13 cellular contexts compared by ENCODE assay signal in genomic region chr5:140245926-140246325, GRCh38. TPM values are rescaled to one million over a fixed set of nuclear protein-coding genes. Genes with fewer than 3 reads are reported as not detected.
A peak's percentile ranks its signal among the peaks of the same experiment; 100 is the strongest.
DNase-seq lines count a peak whose midpoint lies in the region; ATAC-seq, FAIRE-seq and TF ChIP-seq lines count a peak whose summit lies in the region.
"Had no signal": no experiment of that assay in that cellular context is flagged by ENCODE, and none has a peak within 500 bp of the region (broad histone marks: within the 10 kb centered on the region; RNA-seq: fewer than 3 reads in every experiment).

No MANE protein-coding gene starts in this region.

- no peak overlapping the region for H3K4me2 ChIP-seq in IMR-90 (ENCODE audit: low read depth, low read length)
- H3K4me2 ChIP-seq in osteoblast (ENCODE audit: insufficient read depth, low read length): peak overlapping the region; percentile 29

- H2AK5ac ChIP-seq in IMR-90 (ENCODE audit: low read depth, low read length): peak overlapping the region; percentile 95

- BruUV-seq in IMR-90 (replicated peaks; lab: Mats Ljungman, UMichigan): no TSS peak

- H3K79me2 ChIP-seq in ACC112 (ENCODE audit: control insufficient read depth, insufficient read depth, low read length, unreplicated experiment) (peaks cover 13% of the 10 kb centered on the region), osteoblast (ENCODE audit: insufficient read depth, low read length) (peaks cover 39% of the 10 kb centered on the region)

- FAIRE-seq in small intestine (lab: Jason Lieb, UNC): no peak
- FAIRE-seq: H1 had no signal

- H2BK5ac ChIP-seq in IMR-90 (ENCODE audit: low read depth, low read length, poor library complexity, severe bottlenecking): no peak overlapping the region

- TF ChIP-seq RAD21 in IMR-90 (IDR thresholded peaks at IDR 0.05; ENCODE audit: low read length): no peak

- no peak overlapping the region for H3K56ac ChIP-seq in IMR-90 (ENCODE audit: extremely low read depth, insufficient read depth, low read length)

- WGBS in IMR-90 (ENCODE audit: extremely low coverage in 2 of 2, insufficient read length in 1 of 2), 2 experiments: 78% methylated on average over 5 of the region's 7 CpGs; no CpG with 5 or more reads in 1 of the 2 experiments
- WGBS in esophagus squamous epithelium, 2 donors: 100% methylated on average over 1 to 2 of the region's 7 CpGs
- WGBS in small intestine, 3 donors: 86 to 93% (median 89%) methylated on average over 7 of the region's 7 CpGs

- H3K9me3 ChIP-seq in IMR-90 (ENCODE audit: control insufficient read depth, insufficient read depth, low read length): no peaks in the 10 kb centered on the region
- no peaks in the 10 kb centered on the region for H3K9me3 ChIP-seq in esophagus squamous epithelium
- no peaks in the 10 kb centered on the region for H3K9me3 ChIP-seq in osteoblast (ENCODE audit: low read depth, low read length)
- no peaks in the 10 kb centered on the region for H3K9me3 ChIP-seq in small intestine (ENCODE audit: control insufficient read depth, low read depth)
- H3K9me3 ChIP-seq: Peyer's patch had no signal

- DNase-seq in IMR-90 (no peak), esophagus squamous epithelium (lab: John Stamatoyannopoulos, UW) (no peak), osteoblast (ENCODE audit: insufficient read length, low spot score, missing footprints) (peak; percentile 15), NCI-H1105 (lab: John Stamatoyannopoulos, UW) (no peak), NCI-H748 (lab: John Stamatoyannopoulos, UW; ENCODE audit: unreplicated experiment) (no peak), small intestine (no peak)
- DNase-seq: DMS79 treated with DMSO at 0.1 percent for 48 hours, T-helper 9 cell had no signal

- no peak overlapping the region for H3K18ac ChIP-seq in IMR-90 (ENCODE audit: low read depth, low read length)

- H2AFZ ChIP-seq in ACC112 (ENCODE audit: low read length, unreplicated experiment): no peak overlapping the region
- H2AFZ ChIP-seq in IMR-90 (replicated peaks; ENCODE audit: low read length, poor library complexity): peak overlapping the region; percentile 71
- no peak overlapping the region for H2AFZ ChIP-seq in osteoblast (ENCODE audit: low read length)

- TF ChIP-seq POLR2A in IMR-90 (IDR thresholded peaks at IDR 0.05; ENCODE audit: low read depth, low read length) (no peak), esophagus squamous epithelium (IDR thresholded peaks at IDR 0.05) (no peak)

- H3K14ac ChIP-seq in IMR-90 (replicated peaks; ENCODE audit: low read depth, low read length): peak overlapping the region; percentile 68; the same call in 1 of the 2 replicates

- in situ Hi-C loops in IMR-90 (cut with MboI; ENCODE audit: low sequenced_read_pairs): no loop called here

- peaks cover 29 to 76% of the 10 kb centered on the region in 2 experiments for H3K79me1 ChIP-seq in IMR-90 (ENCODE audit: low read depth in 1 of 2, low read length in 2 of 2)

- peaks cover 11% of the 10 kb centered on the region; the same call in 1 of the 2 replicates for H3K36me3 ChIP-seq in ACC112 (ENCODE audit: insufficient read depth, low read length)
- peaks cover 5% of the 10 kb centered on the region; the same call in 1 of the 2 replicates for H3K36me3 ChIP-seq in IMR-90 (ENCODE audit: control insufficient read depth, insufficient read depth, low read length)
- peaks cover 0 to 45% (median 8%) of the 10 kb centered on the region in 3 donors for H3K36me3 ChIP-seq in esophagus squamous epithelium
- H3K36me3 ChIP-seq in osteoblast (ENCODE audit: insufficient read depth, low read length): peaks cover 5% of the 10 kb centered on the region
- H3K36me3 ChIP-seq in small intestine (ENCODE audit: control insufficient read depth in 2 of 2, insufficient read depth in 2 of 2, low read length in 2 of 2): peaks cover 3 to 11% of the 10 kb centered on the region in 2 donors

- peak overlapping the region; percentile 63; the same call in 1 of the 2 replicates for H2BK120ac ChIP-seq in IMR-90 (ENCODE audit: low read depth, low read length)

- H4K5ac ChIP-seq in IMR-90 (ENCODE audit: low read depth, low read length): no peak overlapping the region

- no peak overlapping the region for H3K9ac ChIP-seq in IMR-90 (ENCODE audit: low read depth, low read length)

- H3K9me1 ChIP-seq in IMR-90 (ENCODE audit: insufficient read depth, low read length): peaks cover 14% of the 10 kb centered on the region

- CTCF ChIA-PET in IMR-90 (lab: Yijun Ruan, JAX): interaction anchor here (0.6 to 8.7 kb wide), 3 partner anchors 83 to 113 kb away, joined by 3 to 233 read pairs (median 10); partner anchors contain the start of gene HBEGF

- H2AK9ac ChIP-seq in IMR-90 (replicated peaks; ENCODE audit: low read depth, low read length, poor library complexity): no peak overlapping the region

- H3K4me3 ChIP-seq in ACC112 (ENCODE audit: low read depth, low read length) (no peak overlapping the region), IMR-90 (ENCODE audit: insufficient read depth, low read depth, low read length) (no peak overlapping the region), esophagus squamous epithelium (no peak overlapping the region), osteoblast (ENCODE audit: insufficient read depth, low read length) (no peak overlapping the region), small intestine (ENCODE audit: low read depth in 1 of 2, low read length in 2 of 2) (no peak overlapping the region)
- H3K4me3 ChIP-seq: coronary artery, Peyer's patch had no signal

- dilution Hi-C loops in IMR-90 (cut with HindIII; ENCODE audit: low sequenced_read_pairs, unreplicated experiment): no loop called here

- no peak overlapping the region for H3K23ac ChIP-seq in IMR-90 (ENCODE audit: low read depth, low read length)

- no peak overlapping the region for H4K91ac ChIP-seq in IMR-90 (ENCODE audit: insufficient read depth, low read depth, low read length)

- no peak overlapping the region; the same call in 1 of the 2 replicates for H2BK20ac ChIP-seq in IMR-90 (ENCODE audit: low read depth, low read length)

- 0 out of 4 replicates have a peak overlapping the region, but pooled peaks of 1 of the 2 experiments have one; percentile 20 for H4K8ac ChIP-seq in IMR-90 (ENCODE audit: low read depth in 2 of 2, low read length in 2 of 2)

- no peak overlapping the region for H2BK15ac ChIP-seq in IMR-90 (ENCODE audit: low read depth, low read length)

- peak overlapping the region; percentile 76; the same call in 1 of the 2 replicates for H3K27ac ChIP-seq in ACC112 (ENCODE audit: low read depth, low read length)
- no peak overlapping the region for H3K27ac ChIP-seq in IMR-90 (ENCODE audit: insufficient read depth, low read length)
- H3K27ac ChIP-seq in esophagus squamous epithelium: peak overlapping the region in 3 of 4 donors; percentile 13 to 36 (median 31)
- peak overlapping the region; percentile 80 for H3K27ac ChIP-seq in osteoblast (ENCODE audit: low read depth, low read length)
- H3K27ac ChIP-seq in small intestine (ENCODE audit: low read depth in 1 of 2, low read length in 1 of 2): peak overlapping the region in 1 of 2 donors; percentile 1

- H3K27me3 ChIP-seq in ACC112 (ENCODE audit: insufficient read depth, low read length) (no peaks in the 10 kb centered on the region), IMR-90 (ENCODE audit: control insufficient read depth, insufficient read depth, low read length) (no peaks in the 10 kb centered on the region), esophagus squamous epithelium (no peaks in the 10 kb centered on the region), osteoblast (ENCODE audit: insufficient read depth, low read length) (no peaks in the 10 kb centered on the region), small intestine (ENCODE audit: control insufficient read depth in 2 of 2, insufficient read depth in 2 of 2, low read length in 2 of 2) (no peaks in the 10 kb centered on the region)
- H3K27me3 ChIP-seq: Peyer's patch had no signal

- no peak for TF ChIP-seq CTCF in IMR-90 (conservative IDR thresholded peaks at IDR 0.05; ENCODE audit: low read depth, low read length)
- TF ChIP-seq CTCF in esophagus squamous epithelium (IDR thresholded peaks at IDR 0.05): no peak
- TF ChIP-seq CTCF in osteoblast (IDR thresholded peaks at IDR 0.05; ENCODE audit: extremely low read depth, low read depth, low read length): no peak

- peaks cover 37% of the 10 kb centered on the region for H3K4me1 ChIP-seq in ACC112 (ENCODE audit: control insufficient read depth, insufficient read depth, low read length, unreplicated experiment)
- H3K4me1 ChIP-seq in IMR-90 (ENCODE audit: control insufficient read depth, insufficient read depth, low read length): peaks cover 26% of the 10 kb centered on the region
- peaks cover 20 to 54% (median 35%) of the 10 kb centered on the region in 3 donors for H3K4me1 ChIP-seq in esophagus squamous epithelium
- peaks cover 32% of the 10 kb centered on the region for H3K4me1 ChIP-seq in osteoblast (ENCODE audit: insufficient read depth, low read length)
- H3K4me1 ChIP-seq in small intestine (ENCODE audit: control insufficient read depth in 2 of 2, insufficient read depth in 1 of 2, low read depth in 1 of 2, low read length in 1 of 2): peaks cover 3 to 5% of the 10 kb centered on the region in 2 donors

- intact Hi-C loops in IMR-90 (cut with micrococcal nuclease) (loop anchor here (10.0 kb wide), 3 partner anchors 389 to 479 kb away; partner anchors contain the start of genes CD14, HARS1, HARS2 and TMCO6), esophagus squamous epithelium (cut with DNase I) (loop anchor here (2.0 kb wide), 1 partner anchor 105 kb away; no protein-coding TSS in a partner anchor)

- H3K4ac ChIP-seq in IMR-90 (ENCODE audit: low read depth, low read length): peak overlapping the region; percentile 64

- H4K20me1 ChIP-seq in IMR-90 (ENCODE audit: insufficient read depth, low read length) (peaks cover 24% of the 10 kb centered on the region), osteoblast (ENCODE audit: insufficient read depth, low read length) (peaks cover 11% of the 10 kb centered on the region)

- ATAC-seq in IMR-90 (ENCODE audit: low read depth) (no peak), HG03460 (IDR thresholded peaks at IDR 0.05; ENCODE audit: unreplicated experiment) (no peak)

- POLR2A ChIA-PET in IMR-90 (lab: Charles Lee; ENCODE audit: unreplicated experiment): no interaction called here

TF ChIP-seq in IMR-90, 13 proteins besides CTCF, POLR2A, EP300 and RAD21 (continues in another document):
- TF ChIP-seq CHD1 (IDR thresholded peaks at IDR 0.05; ENCODE audit: low read depth, low read length) (no peak), CEBPB (IDR thresholded peaks at IDR 0.05; ENCODE audit: low read depth, low read length) (no peak), BHLHE40 (IDR thresholded peaks at IDR 0.05; ENCODE audit: low read depth, low read length) (no peak)

RNA-seq across cellular contexts. Expression of gene PFDN1, which starts 57.0 kb away (rescaled TPM):
- total RNA-seq in IMR-90 (2012; rRNA removed): 92.8 and 98.8 TPM in 2 replicates
- 134 and 140 TPM in 2 replicates for polyA plus RNA-seq in IMR-90 (2012; rRNA removed)
- polyA plus RNA-seq in IMR-90 (2012; cell fraction: cytosol; rRNA removed): 85.4 and 108 TPM in 2 replicates
- polyA plus RNA-seq in IMR-90 (2012; cell fraction: nucleus; rRNA removed; ENCODE audit: low replicate concordance): 39.7 and 45.7 TPM in 2 replicates
- 10 to 100 TPM; 38.1 to 67.5 (median 60.4) TPM for total RNA-seq in esophagus squamous epithelium
- 58.3 and 65.9 TPM in 2 replicates for total RNA-seq in osteoblast
- polyA plus RNA-seq in small intestine: 10 to 100 TPM; 66.0 to 73.1 (median 67.6) TPM
